ENCODE assay signal across 8 cellular contexts in genomic region chr7:2354173-2355078, GRCh38. TPM values are rescaled to one million over a fixed set of nuclear protein-coding genes. Genes with fewer than 3 reads are reported as not detected.
DNase-seq lines count a peak whose midpoint lies in the region; ATAC-seq, FAIRE-seq and TF ChIP-seq lines count a peak whose summit lies in the region.

Gene EIF3B (plus strand): TSS chr7:2354827. CDS start chr7:2354922, 95 bp downstream.

- H2AFZ ChIP-seq in H1 (ENCODE audit: low read length): peak within 1 kb of the TSS; percentile 96

- no peaks in the 10 kb centered on the region for H3K9me3 ChIP-seq in Caco-2
- H3K9me3 ChIP-seq in H1 (ENCODE audit: insufficient read depth in 2 of 2, low read depth in 1 of 2, low read length in 1 of 2): no peaks in the 10 kb centered on the region

- H3K36me3 ChIP-seq in Caco-2 (ENCODE audit: control insufficient read depth, insufficient read depth, low read length): no peaks in the 10 kb centered on the region
- peaks cover 2 to 18% (median 5%) of the 10 kb centered on the region in 4 experiments; a peak in 6 of 8 replicates for H3K36me3 ChIP-seq in H1 (ENCODE audit: control insufficient read depth in 2 of 4, insufficient read depth in 4 of 4, low read length in 3 of 4)

- H3K27ac ChIP-seq in H1 (ENCODE audit: low read depth, low read length): peak within 1 kb of the TSS; percentile 100

- WGBS in H1 (ENCODE audit: extremely low coverage in 1 of 2, insufficient coverage in 1 of 2, insufficient read length in 1 of 2, insufficient replicate concordance in 2 of 2, low coverage in 1 of 2, low lambda C conversion rate in 2 of 2, missing lambda C conversion rate in 1 of 2), 2 experiments: 2% methylated on average over 54 of the region's 81 CpGs; no CpG with 5 or more reads in 1 of the 2 experiments

- peak within 1 kb of the TSS; percentile 99 for H2BK5ac ChIP-seq in H1 (ENCODE audit: low read depth, low read length)

- H2BK120ac ChIP-seq in H1 (replicated peaks; ENCODE audit: low read depth, low read length): peak within 1 kb of the TSS; percentile 98

- peak within 1 kb of the TSS; percentile 91 for H3K18ac ChIP-seq in H1 (ENCODE audit: extremely low read depth, low read length)

- no TSS peak for BruUV-seq in Caco-2 (replicated peaks; lab: Mats Ljungman, UMichigan)

- POLR2A ChIA-PET in Caco-2 (lab: Charles Lee): interaction anchor here (0.5 to 1.7 kb wide), 6 partner anchors 45 to 452 kb away, joined by 3 to 8 read pairs (median 6); partner anchors contain the start of genes CHST12, MRM2 and NUDT1
- POLR2A ChIA-PET in H1 (lab: Charles Lee; ENCODE audit: partially characterized antibody): interaction anchor here (0.7 to 3.5 kb wide), 37 partner anchors 10 to 471 kb away, joined by 3 to 69 read pairs (median 5); partner anchors contain the start of genes MAD1L1, MRM2, NUDT1 and SNX8

- peak within 1 kb of the TSS; percentile 87 for H4K5ac ChIP-seq in H1 (ENCODE audit: insufficient read length, low read depth, low read length)

- DNase-seq in Caco-2: peak; percentile 90 to 91
- DNase-seq in HTR-8/SVneo (ENCODE audit: insufficient read length, low spot score): peak; percentile 98
- peak; percentile 88 for DNase-seq in NOMO-1 treated with DMSO at 0.1 percent for 48 hours (lab: John Stamatoyannopoulos, UW; ENCODE audit: unreplicated experiment)
- DNase-seq in activated CD8-positive, alpha-beta memory T cell treated with anti-CD3 and anti-CD28 coated beads for 4 hours (ENCODE audit: low read depth in 2 of 2): peak; percentile 78 to 85
- DNase-seq in H1 (ENCODE audit: low read depth in 1 of 2, low spot score in 2 of 2): peak; percentile 54 to 87
- peak; percentile 91 to 92 for DNase-seq in memory B cell (ENCODE audit: low spot score in 2 of 2)
- DNase-seq in stimulated activated CD8-positive, alpha-beta memory T cell treated with anti-CD3 and anti-CD28 coated beads, Interleukin-12 subunit alpha, Interleukin-12 subunit beta, amount 100 ng/mL, for 1 hour (ENCODE audit: low read depth): peak; percentile 82

- H3K79me1 ChIP-seq in H1 (ENCODE audit: low read depth, low read length): peaks cover 8% of the 10 kb centered on the region; the same call in 1 of the 2 replicates

- H3K4me1 Mint-ChIP-seq in Caco-2 (ENCODE audit: low read depth, unreplicated experiment): peaks cover 8% of the 10 kb centered on the region
- peaks cover 7% of the 10 kb centered on the region for H3K4me1 Mint-ChIP-seq in memory B cell

- peaks cover 62% of the 10 kb centered on the region for H3K36me3 Mint-ChIP-seq in Caco-2 (ENCODE audit: insufficient read depth, unreplicated experiment)
- peaks cover 3% of the 10 kb centered on the region for H3K36me3 Mint-ChIP-seq in memory B cell

- H3K23ac ChIP-seq in H1 (ENCODE audit: insufficient read length): no peak within 1 kb of the TSS

- H3K4me3 Mint-ChIP-seq in Caco-2 (ENCODE audit: unreplicated experiment) (peak within 1 kb of the TSS; percentile 94), memory B cell (peak within 1 kb of the TSS; percentile 92)

- TF ChIP-seq CTCF in Caco-2 (IDR thresholded peaks at IDR 0.05; ENCODE audit: insufficient read depth in 1 of 2, low read depth in 1 of 2, low read length in 1 of 2, severe bottlenecking in 1 of 2, unreplicated experiment in 1 of 2) (no peak), H1 (IDR thresholded peaks at IDR 0.05; ENCODE audit: control extremely low read depth in 1 of 3, insufficient read depth in 1 of 3, low read depth in 1 of 3, low read length in 3 of 3) (no peak)

- no peak for TF ChIP-seq RAD21 in H1 (IDR thresholded peaks at IDR 0.05 in 1 of 2, conservative IDR thresholded peaks at IDR 0.05 in 1 of 2; ENCODE audit: low read depth in 2 of 2, low read length in 2 of 2)

- peaks cover 18 to 21% of the 10 kb centered on the region in 2 experiments for H4K20me1 ChIP-seq in H1 (replicated peaks in 1 of 2; ENCODE audit: control insufficient read depth in 1 of 2, insufficient read depth in 2 of 2, low read length in 2 of 2)

- H3K27ac Mint-ChIP-seq in Caco-2 (ENCODE audit: unreplicated experiment): peak within 1 kb of the TSS; percentile 100
- peak within 1 kb of the TSS; percentile 100 for H3K27ac Mint-ChIP-seq in memory B cell

- H3K27me3 Mint-ChIP-seq in Caco-2 (ENCODE audit: insufficient read depth, unreplicated experiment) (no peaks in the 10 kb centered on the region), memory B cell (no peaks in the 10 kb centered on the region)

- TF ChIP-seq EP300 in H1 (IDR thresholded peaks at IDR 0.05; ENCODE audit: borderline replicate concordance in 1 of 2, low read depth in 2 of 2, low read length in 2 of 2): peak in 1 of 2 experiments; percentile 98; a peak in 2 of 3 replicates

- H3K79me2 ChIP-seq in H1 (ENCODE audit: control insufficient read depth in 1 of 2, insufficient read depth in 2 of 2, low read length in 2 of 2): peaks cover 44 to 88% of the 10 kb centered on the region in 2 experiments

- H3K27me3 ChIP-seq in Caco-2 (replicated peaks; ENCODE audit: control insufficient read depth, insufficient read depth, low read length): no peaks in the 10 kb centered on the region
- no peaks in the 10 kb centered on the region for H3K27me3 ChIP-seq in H1 (replicated peaks in 1 of 4; ENCODE audit: control insufficient read depth in 3 of 4, extremely low read depth in 1 of 4, insufficient read depth in 3 of 4, low read length in 3 of 4)

- FAIRE-seq in HTR-8/SVneo (lab: Jason Lieb, UNC) (peak; percentile 98), H1 (lab: Jason Lieb, UNC) (peak; percentile 36)

- H2BK12ac ChIP-seq in H1 (ENCODE audit: low read depth, low read length): peak within 1 kb of the TSS; percentile 88

- no peaks in the 10 kb centered on the region for H3K4me1 ChIP-seq in Caco-2
- peaks cover 0 to 1% (median 0%) of the 10 kb centered on the region in 4 experiments; a peak in 4 of 7 replicates for H3K4me1 ChIP-seq in H1 (replicated peaks in 1 of 4; ENCODE audit: control insufficient read depth in 3 of 4, insufficient read depth in 4 of 4, low read length in 3 of 4)

- peak within 1 kb of the TSS; percentile 14; the same call in 1 of the 2 replicates for H2AK5ac ChIP-seq in H1 (ENCODE audit: low read depth, low read length)

- intact Hi-C loops in Caco-2 (cut with micrococcal nuclease; ENCODE audit: unreplicated experiment): loop anchor here (5.0 kb wide), 1 partner anchor 42 kb away; the partner anchor contains the start of gene SNX8

- peak within 1 kb of the TSS; percentile 83; the same call in 1 of the 2 replicates for H2BK15ac ChIP-seq in H1 (ENCODE audit: low read length)

- peaks cover 8% of the 10 kb centered on the region for H3K23me2 ChIP-seq in H1 (ENCODE audit: low read depth, low read length)

- H3K4me2 ChIP-seq in H1 (ENCODE audit: insufficient read depth in 1 of 2, low read depth in 2 of 2, low read length in 2 of 2): peak within 1 kb of the TSS; percentile 60 to 80

- CTCF ChIA-PET in Caco-2 (lab: Charles Lee) (interaction anchor here (1.0 kb wide), 1 partner anchor 114 kb away, joined by 3 read pairs; no protein-coding TSS in a partner anchor), H1 (lab: Charles Lee; ENCODE audit: partially characterized antibody) (interaction anchor here (0.6 to 1.5 kb wide), 7 partner anchors 11 to 148 kb away, joined by 3 read pairs; no protein-coding TSS in a partner anchor)

- H3K4ac ChIP-seq in H1 (replicated peaks; ENCODE audit: insufficient read length, low read depth, low read length): peak within 1 kb of the TSS; percentile 11

- H3K4me3 ChIP-seq in Caco-2 (ENCODE audit: low read depth, low read length) (peak within 1 kb of the TSS; percentile 99), H1 (ENCODE audit: extremely low read depth in 1 of 4, insufficient read depth in 2 of 4, low read depth in 3 of 4, low read length in 4 of 4) (peak within 1 kb of the TSS; percentile 93 to 100 (median 96))

- peak within 1 kb of the TSS; percentile 100 for H4K91ac ChIP-seq in H1 (replicated peaks; ENCODE audit: insufficient read length, low read length)

- H3K14ac ChIP-seq in H1 (ENCODE audit: insufficient read length): no peak within 1 kb of the TSS

- H3K56ac ChIP-seq in H1 (replicated peaks; ENCODE audit: insufficient read length, low read depth, low read length): peak within 1 kb of the TSS; percentile 97

- H3K9me3 Mint-ChIP-seq in Caco-2 (ENCODE audit: unreplicated experiment): no peaks in the 10 kb centered on the region
- H3K9me3 Mint-ChIP-seq in memory B cell: no peaks in the 10 kb centered on the region

- no peak within 1 kb of the TSS; the same call in 1 of the 2 replicates for H2BK20ac ChIP-seq in H1 (ENCODE audit: low read length)

- TF ChIP-seq POLR2A in H1 (IDR thresholded peaks at IDR 0.05; ENCODE audit: control extremely low read depth in 1 of 2, low read depth in 2 of 2, low read length in 2 of 2): peak in 1 of 2 experiments; percentile 80

- peak within 1 kb of the TSS; percentile 99 to 100 (median 99) for H3K9ac ChIP-seq in H1 (replicated peaks in 1 of 4; ENCODE audit: extremely low read depth in 1 of 4, low read depth in 3 of 4, low read length in 3 of 4)

- peak within 1 kb of the TSS; percentile 99 for H4K8ac ChIP-seq in H1 (ENCODE audit: extremely low read depth, insufficient read depth, low read length)

- peak; percentile 76 for ATAC-seq in GM21381 (IDR thresholded peaks at IDR 0.05; ENCODE audit: unreplicated experiment)
- ATAC-seq in memory B cell (ENCODE audit: low read depth): peak; percentile 86

TF ChIP-seq in H1, 55 proteins besides CTCF, POLR2A, EP300 and RAD21 (continues in another document):
- TF ChIP-seq POLR2AphosphoS5 (IDR thresholded peaks at IDR 0.05; ENCODE audit: low read depth, low read length) (peak; percentile 92), BRCA1 (IDR thresholded peaks at IDR 0.05; ENCODE audit: low read depth, low read length) (no peak), TAF7 (optimal IDR thresholded peaks at IDR 0.05; ENCODE audit: borderline replicate concordance, low read depth, low read length) (peak; percentile 90), ASH2L (IDR thresholded peaks at IDR 0.05; ENCODE audit: low read length) (no peak), RBBP5 (IDR thresholded peaks at IDR 0.05; ENCODE audit: borderline replicate concordance, low read depth, low read length) (0 out of 2 replicates have a peak, but pooled peaks have one; percentile 82)

RNA-seq across cellular contexts. Expression of gene EIF3B, which starts in this region (rescaled TPM):
- 306 and 314 TPM in 2 replicates for total RNA-seq in Caco-2 (2022)
- 306 and 316 TPM in 2 replicates for total RNA-seq in H1 (2021; fragmentation: NEBNext Ultra II Directional; extraction: Animal tissue kit (Norgen Biotek cat#: 25700))
- polyA plus RNA-seq in H1 (2011; rRNA removed): 167 and 211 TPM in 2 replicates
- 181 TPM for polyA plus RNA-seq in H1 (2011; cell fraction: cytosol; rRNA removed)
- polyA plus RNA-seq in H1 (2011; cell fraction: nucleus; rRNA removed): 316 TPM
- polyA plus RNA-seq in H1 (2012, experiment 1 of 2): 268 to 336 TPM (median 277 TPM) in 4 replicates
- polyA plus RNA-seq in H1 (2012, experiment 2 of 2): 155 TPM
- polyA plus RNA-seq in H1 (2013, experiment 1 of 2): 177 TPM
- polyA plus RNA-seq in H1 (2013, experiment 2 of 2): 161 TPM
- polyA minus RNA-seq in H1 (2011; rRNA and poly(A)+ RNA removed): 182 and 192 TPM in 2 replicates
- 142 TPM for polyA minus RNA-seq in H1 (2011; cell fraction: cytosol; rRNA and poly(A)+ RNA removed)
- polyA minus RNA-seq in H1 (2011; cell fraction: nucleus; rRNA and poly(A)+ RNA removed): 129 TPM

Comparison
In these comparisons a context has a peak if more than half of its experiments do, and no peak if none do; other contexts are left out.
1. Peak in every context shown above with its lines: DNase-seq, ATAC-seq, H3K4me3 ChIP-seq and H3K27ac ChIP-seq.